ENCODE assay signal across 10 cellular contexts in genomic region chr17:19002191-19002590, GRCh38. TPM values are rescaled to one million over a fixed set of nuclear protein-coding genes. Genes with fewer than 3 reads are reported as not detected.
A peak's percentile ranks its signal among the peaks of the same experiment; 100 is the strongest.
DNase-seq lines count a peak whose midpoint lies in the region; ATAC-seq and TF ChIP-seq lines count a peak whose summit lies in the region.
"Had no signal": no experiment of that assay in that cellular context is flagged by ENCODE, and none has a peak within 500 bp of the region (broad histone marks: within the 10 kb centered on the region; RNA-seq: fewer than 3 reads in every experiment).

No MANE protein-coding gene starts in this region.

- no peak overlapping the region for H2BK5ac ChIP-seq in trophoblast cell (ENCODE audit: low read depth, low read length, poor library complexity)

- H3K4me3 Mint-ChIP-seq in activated B cell treated with CpG ODN at 0.5 μM for 24 hours: peak overlapping the region; percentile 88
- H3K4me3 Mint-ChIP-seq in immature natural killer cell: peak overlapping the region in 3 of 5 donors; percentile 9 to 94 (median 86)

- H4K8ac ChIP-seq in trophoblast cell (ENCODE audit: low read depth, low read length): no peak overlapping the region

- H3K79me2 ChIP-seq in trophoblast cell (ENCODE audit: control insufficient read depth, insufficient read depth, low read length, poor library complexity): peaks cover 15% of the 10 kb centered on the region

- no peak overlapping the region for H2BK12ac ChIP-seq in trophoblast cell (ENCODE audit: low read length)

- H3K4me3 ChIP-seq in right atrium auricular region: peak overlapping the region in 1 of 2 donors; percentile 64
- peak overlapping the region in 1 of 2 donors; percentile 79 for H3K4me3 ChIP-seq in vagina
- H3K4me3 ChIP-seq in trophoblast cell (ENCODE audit: low read depth, low read length): no peak overlapping the region

- DNase-seq in right atrium auricular region (ENCODE audit: low spot score) (no peak), left ventricle myocardium superior (no peak), activated B cell treated with CpG ODN at 0.5 μM for 24 hours (no peak), immature natural killer cell (no peak), vagina (ENCODE audit: extremely low spot score in 2 of 2) (no peak), trophoblast cell (no peak), HT-29 (ENCODE audit: low spot score) (no peak), erythroblast (lab: John Stamatoyannopoulos, UW) (no peak)
- DNase-seq: NCI-H2081 had no signal

- H3K27me3 ChIP-seq in right atrium auricular region: no peaks in the 10 kb centered on the region
- no peaks in the 10 kb centered on the region for H3K27me3 ChIP-seq in vagina
- no peaks in the 10 kb centered on the region for H3K27me3 ChIP-seq in trophoblast cell (ENCODE audit: insufficient read depth, low read length)

- H3K27ac Mint-ChIP-seq in activated B cell treated with CpG ODN at 0.5 μM for 24 hours (peak overlapping the region; percentile 1), immature natural killer cell (peak overlapping the region in 3 of 6 donors; percentile 28 to 71 (median 49))
- H3K27ac Mint-ChIP-seq: mesothelial cell of epicardium had no signal

- H3K9me3 ChIP-seq in right atrium auricular region (no peaks in the 10 kb centered on the region), vagina (no peaks in the 10 kb centered on the region), trophoblast cell (ENCODE audit: insufficient read depth, low read depth, low read length) (no peaks in the 10 kb centered on the region)

- H3K4me2 ChIP-seq in trophoblast cell (ENCODE audit: low read length): no peak overlapping the region

- H3K36me3 ChIP-seq in right atrium auricular region (no peaks in the 10 kb centered on the region), vagina (no peaks in the 10 kb centered on the region), trophoblast cell (ENCODE audit: control insufficient read depth in 1 of 2, insufficient read depth in 2 of 2, low read length in 2 of 2) (peaks cover 16 to 18% of the 10 kb centered on the region in 2 experiments)

- H4K91ac ChIP-seq in trophoblast cell (ENCODE audit: low read depth, low read length): no peak overlapping the region

- H2AK5ac ChIP-seq in trophoblast cell (ENCODE audit: low read length): no peak overlapping the region

- POLR2A ChIA-PET in activated B cell treated with CpG ODN at 0.5 μM for 24 hours (lab: Charles Lee): no interaction called here

- TF ChIP-seq POLR2A in vagina (IDR thresholded peaks at IDR 0.05) (no peak), erythroblast (IDR thresholded peaks at IDR 0.05; ENCODE audit: low read length) (no peak)

- H3K9ac ChIP-seq in trophoblast cell (ENCODE audit: low read length): no peak overlapping the region

- no peak for TF ChIP-seq CTCF in right atrium auricular region (IDR thresholded peaks at IDR 0.05)
- no peak for TF ChIP-seq CTCF in activated B cell treated with CpG ODN at 0.5 μM for 24 hours (IDR thresholded peaks at IDR 0.05)
- no peak for TF ChIP-seq CTCF in vagina (IDR thresholded peaks at IDR 0.05)

- ATAC-seq in left ventricle myocardium superior: no peak
- no peak for ATAC-seq in activated B cell treated with CpG ODN at 0.5 μM for 24 hours (ENCODE audit: low read depth)

- peaks cover 22% of the 10 kb centered on the region for H3K79me1 ChIP-seq in trophoblast cell (ENCODE audit: low read length)

- no peak overlapping the region for H2AFZ ChIP-seq in trophoblast cell (ENCODE audit: insufficient read depth, low read length, poor library complexity)

- intact Hi-C loops in left ventricle myocardium superior (cut with micrococcal nuclease) (no loop called here), activated B cell treated with CpG ODN at 0.5 μM for 24 hours (cut with micrococcal nuclease) (no loop called here), vagina (cut with DNase I) (no loop called here)

- H3K9me3 Mint-ChIP-seq in activated B cell treated with CpG ODN at 0.5 μM for 24 hours (no peaks in the 10 kb centered on the region), immature natural killer cell (no peaks in the 10 kb centered on the region)

- CTCF ChIA-PET in activated B cell treated with CpG ODN at 0.5 μM for 24 hours (lab: Charles Lee): interaction anchor here (1.5 kb wide), 1 partner anchor 41 kb away, joined by 3 read pairs; no protein-coding TSS in a partner anchor

- H3K14ac ChIP-seq in trophoblast cell (ENCODE audit: low read length): no peak overlapping the region

- H4K12ac ChIP-seq in trophoblast cell (ENCODE audit: low read depth, low read length): no peak overlapping the region

- H3K4me1 ChIP-seq in right atrium auricular region (peaks cover 0 to 67% of the 10 kb centered on the region in 2 donors), vagina (peaks cover 57% of the 10 kb centered on the region), trophoblast cell (ENCODE audit: control insufficient read depth in 1 of 2, insufficient read depth in 2 of 2, low read length in 2 of 2) (peaks cover 21 to 34% of the 10 kb centered on the region in 2 experiments)

- peaks cover 33% of the 10 kb centered on the region for H3K4me1 Mint-ChIP-seq in activated B cell treated with CpG ODN at 0.5 μM for 24 hours
- peaks cover 15 to 20% of the 10 kb centered on the region in 2 donors for H3K4me1 Mint-ChIP-seq in immature natural killer cell

- no peak overlapping the region for H3K4ac ChIP-seq in trophoblast cell (ENCODE audit: low read depth, low read length)

- H3K36me3 Mint-ChIP-seq in activated B cell treated with CpG ODN at 0.5 μM for 24 hours (ENCODE audit: low read depth) (peaks cover 17% of the 10 kb centered on the region), immature natural killer cell (peaks cover 0 to 7% (median 0%) of the 10 kb centered on the region in 3 donors)

- H3K18ac ChIP-seq in trophoblast cell (ENCODE audit: low read length): no peak overlapping the region

- no peak overlapping the region for H3K23ac ChIP-seq in trophoblast cell (ENCODE audit: low read length)

- WGBS in trophoblast cell (ENCODE audit: extremely low coverage, insufficient coverage, insufficient read length): no CpG with 5 or more reads among the region's 5 CpGs

- H3K27me3 Mint-ChIP-seq in activated B cell treated with CpG ODN at 0.5 μM for 24 hours (no peaks in the 10 kb centered on the region), immature natural killer cell (ENCODE audit: low read depth in 3 of 3) (peaks cover 0 to 19% (median 3%) of the 10 kb centered on the region in 3 donors)

- H2BK120ac ChIP-seq in trophoblast cell (ENCODE audit: insufficient read depth, low read length, poor library complexity): no peak overlapping the region

- H3K27ac ChIP-seq in right atrium auricular region: peak overlapping the region; percentile 84 to 92
- peak overlapping the region; percentile 91 for H3K27ac ChIP-seq in vagina
- H3K27ac ChIP-seq in trophoblast cell (ENCODE audit: low read depth, low read length): no peak overlapping the region

RNA-seq across cellular contexts. Expression of gene FAM83G, which starts 2.4 kb away (rescaled TPM):
- total RNA-seq in right atrium auricular region (10 to 100 TPM; 14.0 to 50.9 TPM), left ventricle myocardium superior (2.3 TPM), activated B cell treated with CpG ODN at 0.5 μM for 24 hours (13.3 and 13.9 TPM in 2 replicates), vagina (36.1 TPM)
- 1 to 10 TPM in 2 of 3 donors, under 1 TPM in 1; 0.81 to 3.7 (median 1.9) TPM for polyA plus RNA-seq in immature natural killer cell
- polyA plus RNA-seq in trophoblast cell (2013): 29.3 and 31.0 TPM in 2 replicates
- total RNA-seq in HT-29 (2014; rRNA removed; shearing (Covaris generic)): 38.9 and 44.6 TPM in 2 replicates

RNA-seq across cellular contexts. Expression of gene GRAP, which starts 44.6 kb away (rescaled TPM):
- 1 to 10 TPM; 2.5 to 5.6 TPM for total RNA-seq in right atrium auricular region
- 2.2 TPM for total RNA-seq in left ventricle myocardium superior
- total RNA-seq in activated B cell treated with CpG ODN at 0.5 μM for 24 hours: 31.5 and 39.2 TPM in 2 replicates
- 10 to 100 TPM in 2 of 3 donors, 1 to 10 TPM in 1; 5.2 to 19.0 (median 18.3) TPM for polyA plus RNA-seq in immature natural killer cell
- 5.2 TPM for total RNA-seq in vagina
- 1.3 and 1.6 TPM in 2 replicates for polyA plus RNA-seq in trophoblast cell (2013)
- 1.2 and 1.5 TPM in 2 replicates for total RNA-seq in HT-29 (2014; rRNA removed; shearing (Covaris generic))

RNA-seq across cellular contexts. Expression of gene SLC5A10, which starts 50.2 kb away (rescaled TPM):
- total RNA-seq in right atrium auricular region (under 1 TPM in 1 of 2 donors, not detected in 1; 0.16 TPM), left ventricle myocardium superior (not detected), activated B cell treated with CpG ODN at 0.5 μM for 24 hours (not detected in 2 replicates), vagina (not detected)
- polyA plus RNA-seq in immature natural killer cell: not detected
- polyA plus RNA-seq in trophoblast cell (2013): 0.21 and 0.25 TPM in 2 replicates
- not detected in 2 replicates for total RNA-seq in HT-29 (2014; rRNA removed; shearing (Covaris generic))
